Comparison of ENCODE assay signal across 18 cellular contexts in genomic region chr4:5052726-5053425, GRCh38. TPM values are rescaled to one million over a fixed set of nuclear protein-coding genes. Genes with fewer than 3 reads are reported as not detected.
DNase-seq lines count a peak whose midpoint lies in the region; ATAC-seq, FAIRE-seq and TF ChIP-seq lines count a peak whose summit lies in the region.
"Had no signal": no experiment of that assay in that cellular context is flagged by ENCODE, and none has a peak within 500 bp of the region (broad histone marks: within the 10 kb centered on the region; RNA-seq: fewer than 3 reads in every experiment).

No MANE protein-coding gene starts in this region.

- H3K27me3 Mint-ChIP-seq in MCF 10A (ENCODE audit: insufficient read depth, unreplicated experiment) = no peaks in the 10 kb centered on the region
- H3K27me3 Mint-ChIP-seq in astrocyte (ENCODE audit: low read depth, unreplicated experiment) = peaks cover 18% of the 10 kb centered on the region
- H3K27me3 Mint-ChIP-seq in type B pancreatic cell = peaks cover 72% of the 10 kb centered on the region
- peaks cover 55% of the 10 kb centered on the region for H3K27me3 Mint-ChIP-seq in activated T-cell treated with anti-CD3 and anti-CD28 coated beads, Interleukin-2, amount 50 U/mL, for 24 hours

- dilution Hi-C loops in mammary epithelial cell (cut with HindIII; ENCODE audit: low sequenced_read_pairs) = no loop called here

- H3K79me2 ChIP-seq in mammary epithelial cell (ENCODE audit: insufficient read depth, low read length) = no peaks in the 10 kb centered on the region
- peaks cover 2% of the 10 kb centered on the region for H3K79me2 ChIP-seq in astrocyte (ENCODE audit: insufficient read depth, low read length)

- POLR2A ChIA-PET in MCF 10A (lab: Yijun Ruan, JAX) = no interaction called here

- in situ Hi-C loops in mammary epithelial cell (cut with MboI; ENCODE audit: low sequenced_read_pairs in 2 of 2) = no loop called here

- WGBS in mammary epithelial cell (ENCODE audit: low coverage, missing lambda C conversion rate) = 95% methylated on average over 5 of the region's 6 CpGs

- peaks cover 12% of the 10 kb centered on the region for H3K4me1 ChIP-seq in mammary epithelial cell (ENCODE audit: insufficient read depth, low read length)
- H3K4me1 ChIP-seq in astrocyte (ENCODE audit: insufficient read depth, low read length) = peaks cover 13% of the 10 kb centered on the region
- peaks cover 17 to 26% of the 10 kb centered on the region in 2 donors for H3K4me1 ChIP-seq in kidney (ENCODE audit: control insufficient read depth in 1 of 2, insufficient read depth in 1 of 2, low read depth in 1 of 2, low read length in 2 of 2)
- no peaks in the 10 kb centered on the region for H3K4me1 ChIP-seq in mucosa of descending colon (ENCODE audit: low read depth)

- H3K27me3 ChIP-seq in mammary epithelial cell (ENCODE audit: insufficient read depth, low read length) (no peaks in the 10 kb centered on the region), astrocyte (ENCODE audit: insufficient read depth, low read length) (no peaks in the 10 kb centered on the region)
- H3K27me3 ChIP-seq: MG63, testis had no signal

- intact Hi-C loops in mammary epithelial cell (cut with micrococcal nuclease) = loop anchor here (5.0 kb wide), 1 partner anchor 659 kb away; the partner anchor contains the start of gene EVC
- intact Hi-C loops in MCF 10A (cut with micrococcal nuclease) = loop anchor here (10.0 kb wide), 2 partner anchors 342 to 662 kb away; partner anchors contain the start of gene EVC
- intact Hi-C loops in kidney (cut with DNase I) = no loop called here
- intact Hi-C loops in mucosa of descending colon (cut with DNase I, micrococcal nuclease) = no loop called here

- H3K4me3 Mint-ChIP-seq in MCF 10A (ENCODE audit: unreplicated experiment) (no peak overlapping the region), astrocyte (ENCODE audit: unreplicated experiment) (peak overlapping the region; percentile 81), type B pancreatic cell (peak overlapping the region; percentile 94)
- no peak overlapping the region for H3K4me3 Mint-ChIP-seq in activated T-cell treated with anti-CD3 and anti-CD28 coated beads, Interleukin-2, amount 50 U/mL, for 24 hours

- H2AFZ ChIP-seq in mammary epithelial cell (ENCODE audit: low read depth, low read length) (no peak overlapping the region), astrocyte (ENCODE audit: low read depth, low read length) (no peak overlapping the region)

- H3K27ac ChIP-seq in mammary epithelial cell (ENCODE audit: insufficient read depth, low read depth, low read length) = no peak overlapping the region
- no peak overlapping the region for H3K27ac ChIP-seq in astrocyte (ENCODE audit: low read depth, low read length)
- H3K27ac ChIP-seq in kidney (ENCODE audit: low read depth in 2 of 2, low read length in 2 of 2) = peak overlapping the region in 1 of 2 donors; percentile 29
- H3K27ac ChIP-seq: testis had no signal

- no peaks in the 10 kb centered on the region for H3K4me1 Mint-ChIP-seq in MCF 10A (ENCODE audit: insufficient read depth, unreplicated experiment)
- no peaks in the 10 kb centered on the region for H3K4me1 Mint-ChIP-seq in astrocyte (ENCODE audit: low read depth, unreplicated experiment)
- H3K4me1 Mint-ChIP-seq in type B pancreatic cell (ENCODE audit: unreplicated experiment) = peaks cover 9% of the 10 kb centered on the region
- peaks cover 11% of the 10 kb centered on the region for H3K4me1 Mint-ChIP-seq in activated T-cell treated with anti-CD3 and anti-CD28 coated beads, Interleukin-2, amount 50 U/mL, for 24 hours (ENCODE audit: low read depth)

- FAIRE-seq in astrocyte (lab: Jason Lieb, UNC) = no peak
- FAIRE-seq in kidney (lab: Jason Lieb, UNC) = no peak
- FAIRE-seq: A204.1 had no signal

- no peak overlapping the region for H3K4me3 ChIP-seq in mammary epithelial cell (replicated peaks in 1 of 3; ENCODE audit: insufficient read depth in 1 of 3, low read depth in 2 of 3, low read length in 3 of 3)
- H3K4me3 ChIP-seq in astrocyte (ENCODE audit: insufficient read depth, low read depth, low read length) = no peak overlapping the region
- peak overlapping the region; percentile 77 to 85 for H3K4me3 ChIP-seq in kidney (ENCODE audit: low read length in 2 of 2)
- H3K4me3 ChIP-seq in mucosa of descending colon = no peak overlapping the region
- H3K4me3 ChIP-seq: MG63 had no signal

- no peaks in the 10 kb centered on the region for H3K9me3 ChIP-seq in mammary epithelial cell (replicated peaks; ENCODE audit: insufficient read depth, low read length)
- H3K9me3 ChIP-seq in astrocyte (ENCODE audit: insufficient read depth, low read depth, low read length) = no peaks in the 10 kb centered on the region
- H3K9me3 ChIP-seq in kidney (ENCODE audit: control insufficient read depth in 1 of 2, low read length in 2 of 2) = no peaks in the 10 kb centered on the region
- H3K9me3 ChIP-seq in mucosa of descending colon = no peaks in the 10 kb centered on the region
- H3K9me3 ChIP-seq: MG63, testis had no signal

- BruUV-seq in mammary epithelial cell (replicated peaks; lab: Mats Ljungman, UMichigan) (no TSS peak), MCF 10A (replicated peaks; lab: Mats Ljungman, UMichigan) (no TSS peak)

- TF ChIP-seq CTCF in mammary epithelial cell (conservative IDR thresholded peaks at IDR 0.05 in 1 of 2, IDR thresholded peaks at IDR 0.05 in 1 of 2; ENCODE audit: extremely low read depth in 1 of 2, insufficient read depth in 1 of 2, low read depth in 1 of 2, low read length in 2 of 2) (no peak), MCF 10A (IDR thresholded peaks at IDR 0.05; ENCODE audit: unreplicated experiment) (no peak), astrocyte (IDR thresholded peaks at IDR 0.05; ENCODE audit: insufficient read depth, low read depth, low read length) (no peak), kidney (IDR thresholded peaks at IDR 0.05; ENCODE audit: borderline replicate concordance, extremely low read depth, insufficient read depth) (no peak), type B pancreatic cell (conservative IDR thresholded peaks at IDR 0.05) (no peak), mucosa of descending colon (IDR thresholded peaks at IDR 0.05) (no peak)

- no peak overlapping the region for H3K4me2 ChIP-seq in mammary epithelial cell (ENCODE audit: insufficient read depth, low read depth, low read length)
- peak overlapping the region; percentile 98 for H3K4me2 ChIP-seq in astrocyte (ENCODE audit: low read length)

- H3K36me3 Mint-ChIP-seq in MCF 10A (ENCODE audit: insufficient read depth, unreplicated experiment) (no peaks in the 10 kb centered on the region), astrocyte (ENCODE audit: low read depth, unreplicated experiment) (no peaks in the 10 kb centered on the region), type B pancreatic cell (no peaks in the 10 kb centered on the region)
- H3K36me3 Mint-ChIP-seq in activated T-cell treated with anti-CD3 and anti-CD28 coated beads, Interleukin-2, amount 50 U/mL, for 24 hours (ENCODE audit: low read depth) = no peaks in the 10 kb centered on the region

- no peaks in the 10 kb centered on the region for H4K20me1 ChIP-seq in mammary epithelial cell (ENCODE audit: insufficient read depth, low read length)
- H4K20me1 ChIP-seq in astrocyte (ENCODE audit: insufficient read depth, low read length) = peaks cover 10% of the 10 kb centered on the region

- CTCF ChIA-PET in mammary epithelial cell (lab: Charles Lee; ENCODE audit: low non-redundant PET) (no interaction called here), MCF 10A (lab: Yijun Ruan, JAX) (interaction anchor here (0.6 to 1.0 kb wide), 5 partner anchors 59 to 572 kb away, joined by 3 to 6 read pairs (median 3); no protein-coding TSS in a partner anchor)

- no peaks in the 10 kb centered on the region for H3K36me3 ChIP-seq in mammary epithelial cell (ENCODE audit: insufficient read depth, low read length)
- no peaks in the 10 kb centered on the region for H3K36me3 ChIP-seq in astrocyte (ENCODE audit: insufficient read depth, low read length)
- H3K36me3 ChIP-seq in kidney (ENCODE audit: control insufficient read depth in 1 of 2, insufficient read depth in 2 of 2, low read length in 2 of 2) = no peaks in the 10 kb centered on the region
- no peaks in the 10 kb centered on the region for H3K36me3 ChIP-seq in mucosa of descending colon (ENCODE audit: low read depth)
- H3K36me3 ChIP-seq: MG63 had no signal

- ATAC-seq in mucosa of descending colon = no peak

- DNase-seq in mammary epithelial cell (peak; percentile 6), MCF 10A (ENCODE audit: unreplicated experiment) (no peak), astrocyte (ENCODE audit: low read depth) (no peak), kidney (no peak), type B pancreatic cell (ENCODE audit: extremely low spot score, unreplicated experiment) (no peak), occipital lobe (lab: John Stamatoyannopoulos, UW) (no peak), mucosa of descending colon (no peak)
- no peak for DNase-seq in activated T-cell treated with anti-CD3 and anti-CD28 coated beads, Interleukin-2, amount 50 U/mL, for 24 hours
- DNase-seq: activated CD4-positive, alpha-beta T cell treated with anti-CD3 and anti-CD28 coated beads for 48 hours; MG63; NCI-H2081; NK-92 treated with Interleukin-12 subunit alpha and Interleukin-12 subunit beta, amount 100 ng/mL, for 24 hours; SHP77; stimulated activated CD4-positive, alpha-beta T cell treated with anti-CD3 and anti-CD28 coated beads, Interleukin-1b, Interleukin-23, amount 100 ng/mL, for 48 hours; T1000 had no signal

- H3K27ac Mint-ChIP-seq in MCF 10A (ENCODE audit: low read depth, unreplicated experiment) (no peak overlapping the region), astrocyte (ENCODE audit: unreplicated experiment) (no peak overlapping the region), type B pancreatic cell (no peak overlapping the region)
- no peak overlapping the region for H3K27ac Mint-ChIP-seq in activated T-cell treated with anti-CD3 and anti-CD28 coated beads, Interleukin-2, amount 50 U/mL, for 24 hours

- H3K9me3 Mint-ChIP-seq in MCF 10A (ENCODE audit: unreplicated experiment) (no peaks in the 10 kb centered on the region), astrocyte (ENCODE audit: unreplicated experiment) (no peaks in the 10 kb centered on the region), type B pancreatic cell (no peaks in the 10 kb centered on the region)
- no peaks in the 10 kb centered on the region for H3K9me3 Mint-ChIP-seq in activated T-cell treated with anti-CD3 and anti-CD28 coated beads, Interleukin-2, amount 50 U/mL, for 24 hours

- H3K9ac ChIP-seq in mammary epithelial cell (ENCODE audit: insufficient read depth, low read length) = no peak overlapping the region
- H3K9ac ChIP-seq in astrocyte (ENCODE audit: low read length) = peak overlapping the region; percentile 80
- H3K9ac ChIP-seq in kidney (ENCODE audit: low read length in 2 of 2) = peak overlapping the region in 1 of 2 donors; percentile 27

RNA-seq across cellular contexts. Expression of gene STK32B, which starts 1.6 kb away (rescaled TPM):
- 1 to 10 TPM in 1 of 2 donors, under 1 TPM in 1; 0.17 to 2.1 TPM for total RNA-seq in mammary epithelial cell
- polyA plus RNA-seq in mammary epithelial cell = 2.0 TPM
- polyA minus RNA-seq in mammary epithelial cell = 2.7 TPM
- total RNA-seq in MCF 10A (2022) = not detected in 2 replicates
- total RNA-seq in astrocyte = 2.1 and 2.9 TPM in 2 replicates
- 18.2 TPM for total RNA-seq in kidney
- polyA plus RNA-seq in kidney (ENCODE audit: insufficient read depth, low read depth, low replicate concordance) = 18.1 TPM
- 0.98 and 3.0 TPM in 2 replicates for total RNA-seq in type B pancreatic cell (ENCODE audit: low replicate concordance)
- total RNA-seq in occipital lobe = 25.9 TPM
- total RNA-seq in mucosa of descending colon = 1 to 10 TPM in 2 of 3 donors, under 1 TPM in 1; 0.67 to 2.2 (median 1.1) TPM
- total RNA-seq: HT-29 had no signal

RNA-seq across cellular contexts. Expression of gene CYTL1, which starts 33.6 kb away (rescaled TPM):
- not detected for total RNA-seq in mammary epithelial cell
- 0.14 TPM for polyA plus RNA-seq in mammary epithelial cell
- polyA minus RNA-seq in mammary epithelial cell = not detected
- not detected in 2 replicates for total RNA-seq in MCF 10A (2022)
- 9.2 and 9.6 TPM in 2 replicates for total RNA-seq in astrocyte
- 1.7 TPM for total RNA-seq in kidney
- polyA plus RNA-seq in kidney (ENCODE audit: insufficient read depth, low read depth, low replicate concordance) = not detected
- 0.52 and 6.9 TPM in 2 replicates for total RNA-seq in type B pancreatic cell (ENCODE audit: low replicate concordance)
- 0.94 TPM for total RNA-seq in occipital lobe
- 1 to 10 TPM in 1 of 3 donors, under 1 TPM in 1, not detected in 1; 0.29 to 1.0 TPM for total RNA-seq in mucosa of descending colon
- total RNA-seq: HT-29 had no signal

Comparison
In these comparisons a context has a peak if more than half of its experiments do, and no peak if none do; other contexts are left out.
1. H3K4me3 ChIP-seq: peak in kidney (2 of 2); none in mammary epithelial cell (0 of 3), astrocyte (single experiment) and mucosa of descending colon (single experiment).
2. H3K4me3 Mint-ChIP-seq: peak in astrocyte (single experiment) and type B pancreatic cell (single experiment); none in MCF 10A (single experiment) and activated T-cell treated with anti-CD3 and anti-CD28 coated beads, Interleukin-2, amount 50 U/mL, for 24 hours (single experiment).
3. intact Hi-C loops: an anchor here in mammary epithelial cell (5.0 kb wide) and MCF 10A (10.0 kb wide); none called in kidney and mucosa of descending colon.